ENCODE assay signal across 14 cellular contexts in genomic region chr11:111283945-111284481, GRCh38. TPM values are rescaled to one million over a fixed set of nuclear protein-coding genes. Genes with fewer than 3 reads are reported as not detected.
DNase-seq lines count a peak whose midpoint lies in the region; ATAC-seq, FAIRE-seq and TF ChIP-seq lines count a peak whose summit lies in the region.
"Had no signal": no experiment of that assay in that cellular context is flagged by ENCODE, and none has a peak within 500 bp of the region (broad histone marks: within the 10 kb centered on the region; RNA-seq: fewer than 3 reads in every experiment).

No MANE protein-coding gene starts in this region.

- no peak for TF ChIP-seq POLR2A in HepG2 (IDR thresholded peaks at IDR 0.05; ENCODE audit: insufficient read depth in 1 of 2, low read depth in 2 of 2, low read length in 2 of 2)

- no peak for TF ChIP-seq CTCF in astrocyte of the spinal cord (IDR thresholded peaks at IDR 0.05; ENCODE audit: low read depth, low read length)
- no peak for TF ChIP-seq CTCF in HepG2 (CRISPR knock-in tag; IDR thresholded peaks at IDR 0.05)

- H3K4me1 ChIP-seq in HepG2 (ENCODE audit: insufficient read depth, low read length) (peaks cover 74% of the 10 kb centered on the region), subcutaneous abdominal adipose tissue (ENCODE audit: control insufficient read depth in 5 of 5, insufficient read depth in 5 of 5, low read length in 5 of 5) (peaks cover 4 to 18% (median 13%) of the 10 kb centered on the region in 5 donors)

- CTCF ChIA-PET in HepG2 (lab: Yijun Ruan, JAX; ENCODE audit: low intra/inter-chr PET ratio, low total read pairs) = interaction anchor here (0.8 to 5.8 kb wide), 7 partner anchors 16 to 162 kb away, joined by 3 to 108 read pairs (median 3); no protein-coding TSS in a partner anchor

- H3K9ac ChIP-seq in HepG2 (ENCODE audit: insufficient read depth, low read depth, low read length) (no peak overlapping the region), subcutaneous abdominal adipose tissue (ENCODE audit: low read length in 5 of 5) (peak overlapping the region in 3 of 5 donors; percentile 2 to 38 (median 32))

- no peak overlapping the region for H3K4me2 ChIP-seq in HepG2 (ENCODE audit: low read depth, low read length)

- H4K20me1 ChIP-seq in HepG2 (ENCODE audit: insufficient read depth, low read length) = no peaks in the 10 kb centered on the region

- DNase-seq in HS-5 (ENCODE audit: low read depth) (peak; percentile 22), astrocyte of the spinal cord (ENCODE audit: low read depth, low spot score) (peak; percentile 5), HepG2 (ENCODE audit: low spot score) (no peak), cortex of kidney (lab: John Stamatoyannopoulos, UW) (no peak), KBM-7 (no peak), pons (ENCODE audit: low spot score) (no peak), NCI-H446 treated with DMSO at 0.1 percent for 48 hours (lab: John Stamatoyannopoulos, UW) (no peak)

- no peak for TF ChIP-seq EP300 in HepG2 (IDR thresholded peaks at IDR 0.05; ENCODE audit: low read depth in 2 of 2, low read length in 2 of 2)
- no peak for TF ChIP-seq EP300 in HepG2 (CRISPR knock-in tag; IDR thresholded peaks at IDR 0.05; ENCODE audit: borderline replicate concordance)

- H3K27me3 ChIP-seq in HepG2 (ENCODE audit: control insufficient read depth in 1 of 2, insufficient read depth in 2 of 2, low read length in 2 of 2) = 0 out of 5 replicates have a peak, but pooled peaks cover 0 to 5% of the 10 kb centered on the region in 2 experiments
- no peaks in the 10 kb centered on the region for H3K27me3 ChIP-seq in subcutaneous abdominal adipose tissue (ENCODE audit: control insufficient read depth in 5 of 5, insufficient read depth in 4 of 5, low read length in 5 of 5)

- H3K27ac ChIP-seq in HepG2 (ENCODE audit: extremely low read length, insufficient read depth, low read length) (no peak overlapping the region), subcutaneous abdominal adipose tissue (ENCODE audit: low read depth, low read length) (no peak overlapping the region)

- no peaks in the 10 kb centered on the region for H3K9me3 ChIP-seq in HepG2 (ENCODE audit: low read length)
- H3K9me3 ChIP-seq in subcutaneous abdominal adipose tissue (ENCODE audit: control insufficient read depth in 5 of 5, low read length in 5 of 5) = no peaks in the 10 kb centered on the region

- no peak overlapping the region for H2AFZ ChIP-seq in HepG2 (ENCODE audit: low read length)

- POLR2A ChIA-PET in HepG2 (lab: Yijun Ruan, JAX) = interaction anchor here (2.5 to 2.8 kb wide), 2 partner anchors 15 to 139 kb away, joined by 8 to 9 read pairs; partner anchors contain the start of gene POU2AF3

- TF ChIP-seq RAD21 in HepG2 (CRISPR knock-in tag; IDR thresholded peaks at IDR 0.05) = no peak

- no peak for FAIRE-seq in HepG2 (lab: Jason Lieb, UNC)

- no peak for ATAC-seq in HepG2

- BruUV-seq in HepG2 (replicated peaks; lab: Mats Ljungman, UMichigan) = no TSS peak

- 96% methylated on average over 33 of the region's 33 CpGs for WGBS in HepG2 (ENCODE audit: low lambda C conversion rate)

- in situ Hi-C loops in astrocyte of the spinal cord (cut with HindIII; ENCODE audit: low sequenced_read_pairs) (no loop called here), HepG2 (cut with HindIII; ENCODE audit: extremely low pct_ligation_motif_present, low pct_unique_long_range_greater_than_20kb) (loop anchor here (5.0 kb wide), 1 partner anchor 138 kb away; no protein-coding TSS in a partner anchor), KBM-7 (cut with MboI; ENCODE audit: low pct_unique_long_range_greater_than_20kb, low sequenced_read_pairs) (loop anchor here (25.0 kb wide), 1 partner anchor 128 kb away; no protein-coding TSS in a partner anchor)

- no peaks in the 10 kb centered on the region for H3K79me2 ChIP-seq in HepG2 (ENCODE audit: insufficient read depth, low read length)

- no peak overlapping the region for H3K4me3 ChIP-seq in astrocyte of the spinal cord (ENCODE audit: low read depth, low read length)
- H3K4me3 ChIP-seq in HepG2 (replicated peaks in 1 of 3; ENCODE audit: insufficient read depth in 1 of 3, low read depth in 2 of 3, low read length in 3 of 3) = no peak overlapping the region
- H3K4me3 ChIP-seq in subcutaneous abdominal adipose tissue (ENCODE audit: low read depth in 1 of 5, low read length in 5 of 5) = peak overlapping the region; percentile 6 to 41 (median 17)

- no peaks in the 10 kb centered on the region for H3K36me3 ChIP-seq in HepG2 (replicated peaks in 1 of 2; ENCODE audit: control insufficient read depth in 1 of 2, insufficient read depth in 2 of 2, low read length in 2 of 2)
- no peaks in the 10 kb centered on the region for H3K36me3 ChIP-seq in subcutaneous abdominal adipose tissue (ENCODE audit: control insufficient read depth in 5 of 5, insufficient read depth in 5 of 5, low read length in 5 of 5)

- intact Hi-C loops in HepG2 (cut with micrococcal nuclease; ENCODE audit: unreplicated experiment) = loop anchor here (1.0 to 2.0 kb wide), 4 partner anchors 15 to 162 kb away; partner anchors contain the start of gene POU2AF3

TF ChIP-seq in HepG2, 621 proteins besides CTCF, POLR2A, EP300 and RAD21 (continues in another document):
- TF ChIP-seq ZNF678 (CRISPR knock-in tag; IDR thresholded peaks at IDR 0.05) (no peak), FOXA3 (CRISPR knock-in tag; IDR thresholded peaks at IDR 0.05) (no peak), BORCS8-MEF2B (CRISPR knock-in tag; IDR thresholded peaks at IDR 0.05) (no peak), ZNF253 (CRISPR knock-in tag; IDR thresholded peaks at IDR 0.05; ENCODE audit: borderline replicate concordance) (no peak), ZSCAN31 (CRISPR knock-in tag; IDR thresholded peaks at IDR 0.05; ENCODE audit: low read depth) (no peak), SMARCE1 (IDR thresholded peaks at IDR 0.05; ENCODE audit: borderline replicate concordance) (no peak), SMAD9 (CRISPR knock-in tag; IDR thresholded peaks at IDR 0.05) (no peak), MTA3 (CRISPR knock-in tag; IDR thresholded peaks at IDR 0.05) (no peak), AGO2 (optimal IDR thresholded peaks at IDR 0.05; ENCODE audit: low read depth, low read length) (peak; percentile 40), MYNN (CRISPR knock-in tag; IDR thresholded peaks at IDR 0.05; ENCODE audit: low read depth) (no peak)

RNA-seq across cellular contexts. Expression of gene POU2AF3, which starts 14.3 kb away (rescaled TPM):
- total RNA-seq in HepG2 (2016; rRNA removed; fragmentation: Illumina TruSeq; extraction: Trizol) = 4.9 and 7.8 TPM in 2 replicates
- 2.0 and 2.8 TPM in 2 replicates for total RNA-seq in HepG2 (2016; cell fraction: cytosol; rRNA removed; fragmentation: Illumina TruSeq; extraction: Trizol; ENCODE audit: low read depth)
- 5.5 and 7.3 TPM in 2 replicates for total RNA-seq in HepG2 (2016; cell fraction: insoluble cytoplasmic fraction; rRNA removed; fragmentation: Illumina TruSeq; extraction: Trizol)
- total RNA-seq in HepG2 (2016; cell fraction: membrane; rRNA removed; fragmentation: Illumina TruSeq; extraction: Trizol) = 3.5 and 4.6 TPM in 2 replicates
- total RNA-seq in HepG2 (2016; cell fraction: nucleus; rRNA removed; fragmentation: Illumina TruSeq; extraction: Trizol) = 10.6 and 11.1 TPM in 2 replicates
- 70.7 and 71.2 TPM in 2 replicates for polyA plus RNA-seq in HepG2 (2011; rRNA removed)
- 32.5 and 33.6 TPM in 2 replicates for polyA plus RNA-seq in HepG2 (2011; cell fraction: cytosol; rRNA removed)
- polyA plus RNA-seq in HepG2 (2011; cell fraction: nucleus; rRNA removed) = 175 and 193 TPM in 2 replicates
- polyA plus RNA-seq in HepG2 (2012) = 26.6 and 28.4 TPM in 2 replicates
- polyA plus RNA-seq in HepG2 (2016; cell fraction: cytosol; fragmentation: Illumina TruSeq; extraction: Trizol; ENCODE audit: low read depth) = 4.2 and 5.4 TPM in 2 replicates
- 13.1 and 13.8 TPM in 2 replicates for polyA plus RNA-seq in HepG2 (2016; cell fraction: insoluble cytoplasmic fraction; fragmentation: Illumina TruSeq; extraction: Trizol; ENCODE audit: low read depth)
- 6.0 and 7.4 TPM in 2 replicates for polyA plus RNA-seq in HepG2 (2016; cell fraction: membrane; fragmentation: Illumina TruSeq; extraction: Trizol; ENCODE audit: low read depth)
- 47.2 and 50.2 TPM in 2 replicates for polyA plus RNA-seq in HepG2 (2016; cell fraction: nucleus; fragmentation: Illumina TruSeq; extraction: Trizol; ENCODE audit: insufficient read depth, low read depth)
- polyA minus RNA-seq in HepG2 (2011; rRNA and poly(A)+ RNA removed; ENCODE audit: low replicate concordance) = 20.8 TPM in 1 of 2 replicates, not detected in the other
- 5.8 and 9.0 TPM in 2 replicates for polyA minus RNA-seq in HepG2 (2011; cell fraction: cytosol; rRNA and poly(A)+ RNA removed)
- polyA minus RNA-seq in HepG2 (2011; cell fraction: nucleus; rRNA and poly(A)+ RNA removed) = 18.3 and 18.5 TPM in 2 replicates
- total RNA-seq: activated CD8-positive, alpha-beta T cell treated with anti-CD3 and anti-CD28 coated beads, Interleukin-2, amount 10 ng/mL, durations not matched to agents 7 days and 5 days; activated naive CD4-positive, alpha-beta T cell treated with anti-CD3 and anti-CD28 coated beads, Interleukin-2, amount 50 U/mL, for 72 hours; glomerular endothelial cell; renal cortical epithelial cell had no signal
- polyA plus RNA-seq: mammary epithelial cell had no signal

RNA-seq across cellular contexts. Expression of gene POU2AF2, which starts 38.5 kb away (rescaled TPM):
- not detected in 2 replicates for total RNA-seq in HepG2 (2016; rRNA removed; fragmentation: Illumina TruSeq; extraction: Trizol)
- not detected in 2 replicates for total RNA-seq in HepG2 (2016; cell fraction: cytosol; rRNA removed; fragmentation: Illumina TruSeq; extraction: Trizol; ENCODE audit: low read depth)
- not detected in 2 replicates for total RNA-seq in HepG2 (2016; cell fraction: insoluble cytoplasmic fraction; rRNA removed; fragmentation: Illumina TruSeq; extraction: Trizol)
- total RNA-seq in HepG2 (2016; cell fraction: membrane; rRNA removed; fragmentation: Illumina TruSeq; extraction: Trizol) = not detected in 2 replicates
- total RNA-seq in HepG2 (2016; cell fraction: nucleus; rRNA removed; fragmentation: Illumina TruSeq; extraction: Trizol) = not detected in 2 replicates
- polyA plus RNA-seq in HepG2 (2011; rRNA removed) = 0.11 and 0.12 TPM in 2 replicates
- 0.05 TPM in 1 of 2 replicates, not detected in the other for polyA plus RNA-seq in HepG2 (2011; cell fraction: cytosol; rRNA removed)
- not detected in 2 replicates for polyA plus RNA-seq in HepG2 (2011; cell fraction: nucleus; rRNA removed)
- polyA plus RNA-seq in HepG2 (2012) = 0.15 TPM in 1 of 2 replicates, not detected in the other
- polyA plus RNA-seq in HepG2 (2016; cell fraction: cytosol; fragmentation: Illumina TruSeq; extraction: Trizol; ENCODE audit: low read depth) = not detected in 2 replicates
- polyA plus RNA-seq in HepG2 (2016; cell fraction: insoluble cytoplasmic fraction; fragmentation: Illumina TruSeq; extraction: Trizol; ENCODE audit: low read depth) = not detected in 2 replicates
- polyA plus RNA-seq in HepG2 (2016; cell fraction: membrane; fragmentation: Illumina TruSeq; extraction: Trizol; ENCODE audit: low read depth) = not detected in 2 replicates
- polyA plus RNA-seq in HepG2 (2016; cell fraction: nucleus; fragmentation: Illumina TruSeq; extraction: Trizol; ENCODE audit: insufficient read depth, low read depth) = not detected in 2 replicates
- 0.48 TPM in 1 of 2 replicates, not detected in the other for polyA minus RNA-seq in HepG2 (2011; rRNA and poly(A)+ RNA removed; ENCODE audit: low replicate concordance)
- not detected in 2 replicates for polyA minus RNA-seq in HepG2 (2011; cell fraction: cytosol; rRNA and poly(A)+ RNA removed)
- polyA minus RNA-seq in HepG2 (2011; cell fraction: nucleus; rRNA and poly(A)+ RNA removed) = 0.39 and 0.50 TPM in 2 replicates
- total RNA-seq: activated CD8-positive, alpha-beta T cell treated with anti-CD3 and anti-CD28 coated beads, Interleukin-2, amount 10 ng/mL, durations not matched to agents 7 days and 5 days; activated naive CD4-positive, alpha-beta T cell treated with anti-CD3 and anti-CD28 coated beads, Interleukin-2, amount 50 U/mL, for 72 hours; glomerular endothelial cell; mammary epithelial cell; renal cortical epithelial cell; temporal lobe had no signal
- polyA plus RNA-seq: mammary epithelial cell had no signal

Comparison
In these comparisons a context has a peak if more than half of its experiments do, and no peak if none do; other contexts are left out.
1. DNase-seq: peak in HS-5 (single experiment) and astrocyte of the spinal cord (single experiment); none in HepG2 (single experiment), cortex of kidney (single experiment), KBM-7 (single experiment), pons (single experiment) and NCI-H446 treated with DMSO at 0.1 percent for 48 hours (single experiment).
2. H3K4me3 ChIP-seq: peak in subcutaneous abdominal adipose tissue (5 of 5); none in astrocyte of the spinal cord (single experiment) and HepG2 (0 of 3).